ENCODE assay signal across 9 cellular contexts in the genomic region with DNA sequence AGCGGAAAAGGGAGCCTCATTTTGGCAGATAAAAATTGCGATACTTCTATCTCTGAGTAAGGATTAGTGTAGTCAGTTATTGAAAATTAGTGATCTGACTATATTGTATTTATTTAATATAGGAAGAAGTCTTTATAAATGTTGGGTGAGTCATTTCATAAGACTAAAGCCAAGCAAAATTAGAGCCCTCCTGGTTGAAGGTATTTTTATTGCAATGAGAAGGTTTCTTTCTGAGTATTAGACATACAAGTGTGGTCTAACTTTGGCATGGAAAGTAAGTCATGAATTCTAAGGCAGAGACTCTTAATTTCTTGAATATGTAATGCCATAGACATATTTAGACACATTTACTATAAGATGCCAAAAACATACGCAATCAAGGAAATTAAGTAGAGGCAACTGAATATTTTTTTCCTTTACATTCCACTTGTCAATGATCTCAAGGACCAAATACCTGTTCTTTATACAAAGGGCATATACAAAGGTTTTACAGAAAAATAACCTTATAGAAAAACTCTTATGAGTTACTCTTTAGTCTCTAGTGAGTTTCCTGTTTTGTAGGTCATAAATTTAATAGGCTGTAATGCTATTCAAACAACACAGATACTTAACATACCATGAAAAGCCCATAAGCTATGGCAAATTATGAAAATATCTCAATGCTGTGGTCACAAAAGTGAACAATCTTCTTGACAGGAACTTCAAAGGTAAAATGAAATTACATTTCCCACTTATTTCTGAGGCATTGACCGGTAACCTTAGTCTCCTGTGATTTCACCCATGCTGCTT.
"Had no signal": no experiment of that assay in that cellular context is flagged by ENCODE, and none has a peak within 500 bp of the region (broad histone marks: within the 10 kb centered on the region; RNA-seq: fewer than 3 reads in every experiment).

No MANE protein-coding gene starts in this region.

- H3K9ac ChIP-seq: GM23248 had no signal

- H2AFZ ChIP-seq: GM23248 had no signal

- FAIRE-seq: HTR-8/SVneo, K562 had no signal

- ATAC-seq: HCT116, K562 had no signal

- H3K36me3 ChIP-seq: HAP-1 had no signal

- H3K4me3 ChIP-seq: GM23248, HAP-1, K562 had no signal

- H3K9me3 ChIP-seq: HAP-1 had no signal

- H3K27ac ChIP-seq: GM23248 had no signal

- DNase-seq: GM23248, GOT3, H7, IMR-90, KG1 had no signal
